8 cellular contexts compared by ENCODE assay signal in genomic region chr17:78748730-78749317, GRCh38. TPM values are rescaled to one million over a fixed set of nuclear protein-coding genes. Genes with fewer than 3 reads are reported as not detected.
A peak's percentile ranks its signal among the peaks of the same experiment; 100 is the strongest.
DNase-seq lines count a peak whose midpoint lies in the region; ATAC-seq and TF ChIP-seq lines count a peak whose summit lies in the region.

No MANE protein-coding gene starts in this region.

- H3K9me3 Mint-ChIP-seq in dendritic cell treated with granulocyte-macrophage colony-stimulating factor and Interleukin-4, amounts not matched to agents 40 ng/mL and 50 ng/mL, for 4 days = no peaks in the 10 kb centered on the region

- TF ChIP-seq CTCF in GM06990 (IDR thresholded peaks at IDR 0.05; ENCODE audit: insufficient read depth, low read length, poor library complexity, severe bottlenecking) = no peak
- TF ChIP-seq CTCF in neutrophil (IDR thresholded peaks at IDR 0.05) = peak; percentile 21
- no peak for TF ChIP-seq CTCF in uterus (IDR thresholded peaks at IDR 0.05)

- intact Hi-C loops in dendritic cell treated with granulocyte-macrophage colony-stimulating factor and Interleukin-4, amounts not matched to agents 40 ng/mL and 50 ng/mL, for 4 days (cut with micrococcal nuclease) = loop anchor here (5.0 kb wide), 1 partner anchor 33 kb away; the partner anchor contains the start of gene CYTH1
- intact Hi-C loops in uterus (cut with DNase I; ENCODE audit: low total_unique reads) = no loop called here

- H3K27me3 ChIP-seq in GM06990 (replicated peaks; ENCODE audit: control insufficient read depth, insufficient read depth, low read length) = no peaks in the 10 kb centered on the region
- H3K27me3 ChIP-seq in neutrophil = no peaks in the 10 kb centered on the region
- no peaks in the 10 kb centered on the region for H3K27me3 ChIP-seq in uterus

- DNase-seq in GM06990 (ENCODE audit: extremely low read depth, insufficient read length) (peak; percentile 61), uterus (peak; percentile 33 to 55), GOT3 (lab: John Stamatoyannopoulos, UW) (no peak), NCI-H128 (lab: John Stamatoyannopoulos, UW; ENCODE audit: unreplicated experiment) (no peak)
- peak; percentile 45 to 48 for DNase-seq in activated CD4-positive, alpha-beta T cell treated with anti-CD3 and anti-CD28 coated beads for 24 hours (ENCODE audit: low read depth in 2 of 2)

- H3K9me3 ChIP-seq in neutrophil (no peaks in the 10 kb centered on the region), uterus (no peaks in the 10 kb centered on the region)

- peaks cover 32% of the 10 kb centered on the region for H3K36me3 Mint-ChIP-seq in dendritic cell treated with granulocyte-macrophage colony-stimulating factor and Interleukin-4, amounts not matched to agents 40 ng/mL and 50 ng/mL, for 4 days (ENCODE audit: low read depth)

- H3K36me3 ChIP-seq in GM06990 (ENCODE audit: control insufficient read depth, insufficient read depth, low read length) = peaks cover 1% of the 10 kb centered on the region
- H3K36me3 ChIP-seq in neutrophil = no peaks in the 10 kb centered on the region
- no peaks in the 10 kb centered on the region for H3K36me3 ChIP-seq in uterus

- peak overlapping the region; percentile 43 for H3K4me3 Mint-ChIP-seq in dendritic cell treated with granulocyte-macrophage colony-stimulating factor and Interleukin-4, amounts not matched to agents 40 ng/mL and 50 ng/mL, for 4 days

- H3K4me3 ChIP-seq in GM06990 (replicated peaks; ENCODE audit: low read depth, low read length) (peak overlapping the region; percentile 29; the same call in 1 of the 2 replicates), neutrophil (ENCODE audit: low read depth in 1 of 2, low read length in 1 of 2) (peak overlapping the region; percentile 37 to 41), uterus (no peak overlapping the region)

- peaks cover 83% of the 10 kb centered on the region for H3K4me1 Mint-ChIP-seq in dendritic cell treated with granulocyte-macrophage colony-stimulating factor and Interleukin-4, amounts not matched to agents 40 ng/mL and 50 ng/mL, for 4 days (ENCODE audit: low read depth)

- H3K27ac ChIP-seq in neutrophil = peak overlapping the region; percentile 92
- peak overlapping the region; percentile 61 to 82 for H3K27ac ChIP-seq in uterus

- no peaks in the 10 kb centered on the region for H3K27me3 Mint-ChIP-seq in dendritic cell treated with granulocyte-macrophage colony-stimulating factor and Interleukin-4, amounts not matched to agents 40 ng/mL and 50 ng/mL, for 4 days

- peak overlapping the region; percentile 79 for H3K27ac Mint-ChIP-seq in dendritic cell treated with granulocyte-macrophage colony-stimulating factor and Interleukin-4, amounts not matched to agents 40 ng/mL and 50 ng/mL, for 4 days

- peak in 1 of 2 donors; percentile 11 for TF ChIP-seq POLR2A in uterus (IDR thresholded peaks at IDR 0.05)

- H3K4me1 ChIP-seq in neutrophil (ENCODE audit: control insufficient read depth in 1 of 2, insufficient read depth in 1 of 2, low read depth in 1 of 2, low read length in 1 of 2) (peaks cover 89 to 90% of the 10 kb centered on the region in 2 experiments), uterus (no peaks in the 10 kb centered on the region)

- ATAC-seq in HG03520 (IDR thresholded peaks at IDR 0.05; ENCODE audit: unreplicated experiment) = peak; percentile 57

RNA-seq across cellular contexts. Expression of gene CYTH1, which starts 33.2 kb away (rescaled TPM):
- 10 to 100 TPM in 3 of 4 donors, 1 to 10 TPM in 1; 6.2 to 56.1 (median 44.3) TPM for total RNA-seq in uterus

Comparison
In these comparisons a context has a peak if more than half of its experiments do, and no peak if none do; other contexts are left out.
1. DNase-seq: peak in GM06990 (single experiment), activated CD4-positive, alpha-beta T cell treated with anti-CD3 and anti-CD28 coated beads for 24 hours (2 of 2) and uterus (2 of 2); none in GOT3 (single experiment) and NCI-H128 (single experiment).
2. H3K4me3 ChIP-seq: peak in GM06990 (single experiment) and neutrophil (2 of 2); none in uterus (0 of 2).